Comparison of ENCODE assay signal across 19 cellular contexts in the genomic region with DNA sequence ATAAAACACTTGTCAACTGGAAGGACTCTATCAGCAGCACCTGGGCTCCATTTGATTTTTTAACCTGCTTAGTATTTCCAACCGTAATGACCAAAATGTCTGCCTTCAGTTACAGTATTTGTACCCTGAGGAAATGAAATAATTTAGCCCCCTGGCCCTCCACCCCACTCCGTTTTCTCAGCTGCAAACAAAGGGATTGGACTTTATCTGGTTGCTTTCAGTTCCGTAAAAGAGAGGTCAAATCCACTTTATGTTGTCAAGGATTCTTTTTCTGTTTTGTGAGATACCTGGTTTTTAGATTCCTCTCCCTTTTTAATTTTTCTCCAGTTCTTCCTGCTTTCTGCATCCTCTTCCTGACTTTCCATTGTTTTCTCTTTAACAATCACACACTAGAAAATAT.
DNase-seq lines count a peak whose midpoint lies in the region; ATAC-seq, FAIRE-seq and TF ChIP-seq lines count a peak whose summit lies in the region.
"Had no signal": no experiment of that assay in that cellular context is flagged by ENCODE, and none has a peak within 500 bp of the region (broad histone marks: within the 10 kb centered on the region; RNA-seq: fewer than 3 reads in every experiment).

No MANE protein-coding gene starts in this region.

- ATAC-seq in GM21447 (IDR thresholded peaks at IDR 0.05; ENCODE audit: unreplicated experiment) = no peak
- ATAC-seq: activated naive CD4-positive, alpha-beta T cell treated with anti-CD3 and anti-CD28 coated beads, Interleukin-2, amount 50 U/mL, for 72 hours; stimulated activated naive B cell treated with anti-CD40 and anti-IgM and Interleukin-4, amounts not matched to agents 10 μg/mL and 1 μg/mL and 100 μg/mL, for 72 hours had no signal

- POLR2A ChIA-PET in endothelial cell of umbilical vein (lab: Charles Lee) = no interaction called here

- H3K79me2 ChIP-seq in endothelial cell of umbilical vein (ENCODE audit: control insufficient read depth, insufficient read depth, low read length) = no peaks in the 10 kb centered on the region

- DNase-seq in NOMO-1 treated with DMSO at 0.1 percent for 48 hours (lab: John Stamatoyannopoulos, UW; ENCODE audit: unreplicated experiment) (peak; percentile 12), NOMO-1 treated with dmso at 0.1 percent for 144 hours (lab: John Stamatoyannopoulos, UW; ENCODE audit: unreplicated experiment) (no peak), endothelial cell of umbilical vein (ENCODE audit: low read depth, low spot score) (peak; percentile 58), osteocyte (ENCODE audit: extremely low spot score, unreplicated experiment) (no peak), substantia nigra (lab: John Stamatoyannopoulos, UW) (no peak)
- DNase-seq in activated CD4-positive, alpha-beta T cell treated with anti-CD3 and anti-CD28 coated beads for 48 hours = no peak
- DNase-seq in activated T-cell treated with anti-CD3 and anti-CD28 coated beads, Interleukin-2, amount 50 U/mL, for 1 hour = no peak
- DNase-seq: anterior cingulate cortex; dermis blood vessel endothelial cell; naive B cell; NCI-H1436; nucleus accumbens; SHP77; stimulated activated CD4-positive, alpha-beta T cell treated with anti-CD3 and anti-CD28 coated beads, Interleukin-4, amount 100 ng/mL, for 1 hour; stimulated activated naive B cell treated with anti-CD40 and anti-IgM and Interleukin-4, amounts not matched to agents 10 μg/mL and 1 μg/mL and 100 μg/mL, for 72 hours had no signal

- CTCF ChIA-PET in endothelial cell of umbilical vein (lab: Charles Lee) = interaction anchor here (1.7 kb wide), 1 partner anchor 66 kb away, joined by 4 read pairs; no protein-coding TSS in a partner anchor

- no peak overlapping the region for H2AFZ ChIP-seq in endothelial cell of umbilical vein (ENCODE audit: low read depth, low read length)

- no peak for FAIRE-seq in endothelial cell of umbilical vein (lab: Jason Lieb, UNC)
- FAIRE-seq: A204.1 had no signal

- peak overlapping the region; percentile 14 for H3K4me2 ChIP-seq in endothelial cell of umbilical vein (ENCODE audit: insufficient read depth, low read length)

- H3K4me1 ChIP-seq in endothelial cell of umbilical vein (ENCODE audit: control insufficient read depth, extremely low read depth, insufficient read depth, low read length) = peaks cover 74% of the 10 kb centered on the region

- no TSS peak for BruUV-seq in endothelial cell of umbilical vein (replicated peaks; lab: Mats Ljungman, UMichigan)

- H3K9me3 ChIP-seq in endothelial cell of umbilical vein (replicated peaks; ENCODE audit: control insufficient read depth, insufficient read depth, low read length) = no peaks in the 10 kb centered on the region
- H3K9me3 ChIP-seq: thoracic aorta had no signal

- H3K9me3 Mint-ChIP-seq in osteocyte (ENCODE audit: unreplicated experiment) = no peaks in the 10 kb centered on the region
- H3K9me3 Mint-ChIP-seq: stimulated activated naive B cell treated with anti-CD40 and anti-IgM and Interleukin-4, amounts not matched to agents 10 μg/mL and 1 μg/mL and 100 μg/mL, for 72 hours had no signal

- dilution Hi-C loops in endothelial cell of umbilical vein (cut with MboI; ENCODE audit: extremely low pct_ligation_motif_present, low sequenced_read_pairs) = no loop called here

- H3K27me3 Mint-ChIP-seq in osteocyte (ENCODE audit: unreplicated experiment) = no peaks in the 10 kb centered on the region
- H3K27me3 Mint-ChIP-seq: naive B cell; stimulated activated naive B cell treated with anti-CD40 and anti-IgM and Interleukin-4, amounts not matched to agents 10 μg/mL and 1 μg/mL and 100 μg/mL, for 72 hours had no signal

- peak overlapping the region; percentile 87 for H3K27ac Mint-ChIP-seq in osteocyte (ENCODE audit: unreplicated experiment)
- H3K27ac Mint-ChIP-seq: activated naive CD4-positive, alpha-beta T cell treated with anti-CD3 and anti-CD28 coated beads, Interleukin-2, amount 50 U/mL, for 72 hours; stimulated activated naive B cell treated with anti-CD40 and anti-IgM and Interleukin-4, amounts not matched to agents 10 μg/mL and 1 μg/mL and 100 μg/mL, for 72 hours had no signal

- H3K27ac ChIP-seq in endothelial cell of umbilical vein (ENCODE audit: insufficient read depth, low read depth, low read length) = no peak overlapping the region
- no peak overlapping the region for H3K27ac ChIP-seq in substantia nigra (ENCODE audit: low read depth, low read length, poor library complexity, severe bottlenecking)

- no peak for TF ChIP-seq CTCF in endothelial cell of umbilical vein (IDR thresholded peaks at IDR 0.05; ENCODE audit: extremely low read depth in 1 of 2, insufficient read depth in 1 of 2, low read depth in 1 of 2, low read length in 2 of 2)
- TF ChIP-seq CTCF in osteocyte (IDR thresholded peaks at IDR 0.05) = no peak

- no peak overlapping the region for H3K4me3 Mint-ChIP-seq in osteocyte (ENCODE audit: unreplicated experiment)
- H3K4me3 Mint-ChIP-seq: naive B cell; stimulated activated naive B cell treated with anti-CD40 and anti-IgM and Interleukin-4, amounts not matched to agents 10 μg/mL and 1 μg/mL and 100 μg/mL, for 72 hours had no signal

- H4K20me1 ChIP-seq in endothelial cell of umbilical vein (replicated peaks; ENCODE audit: control insufficient read depth, extremely low read depth, insufficient read depth, low read length) = no peaks in the 10 kb centered on the region

- H3K4me3 ChIP-seq in endothelial cell of umbilical vein (replicated peaks in 1 of 3; ENCODE audit: insufficient read depth in 1 of 3, low read depth in 1 of 3, low read length in 3 of 3) = no peak overlapping the region
- H3K4me3 ChIP-seq: thoracic aorta had no signal

- no peaks in the 10 kb centered on the region for H3K27me3 ChIP-seq in endothelial cell of umbilical vein (ENCODE audit: control insufficient read depth in 2 of 2, insufficient read depth in 2 of 2, low read length in 2 of 2)

- peaks cover 53% of the 10 kb centered on the region for H3K4me1 Mint-ChIP-seq in osteocyte (ENCODE audit: unreplicated experiment)

- no peak for TF ChIP-seq POLR2A in endothelial cell of umbilical vein (IDR thresholded peaks at IDR 0.05; ENCODE audit: low read depth, low read length)

- intact Hi-C loops in endothelial cell of umbilical vein (cut with micrococcal nuclease) = loop anchor here (2.0 to 5.0 kb wide), 4 partner anchors 24 to 121 kb away; no protein-coding TSS in a partner anchor

- no peaks in the 10 kb centered on the region for H3K36me3 ChIP-seq in endothelial cell of umbilical vein (ENCODE audit: control insufficient read depth in 2 of 2, extremely low read depth in 1 of 2, insufficient read depth in 2 of 2, low read length in 2 of 2)
- H3K36me3 ChIP-seq: thoracic aorta had no signal

- no peaks in the 10 kb centered on the region for H3K9me1 ChIP-seq in endothelial cell of umbilical vein (replicated peaks; ENCODE audit: control insufficient read depth, extremely low read depth, insufficient read depth, low read length)

- no peaks in the 10 kb centered on the region for H3K36me3 Mint-ChIP-seq in osteocyte (ENCODE audit: unreplicated experiment)
- H3K36me3 Mint-ChIP-seq: activated naive CD4-positive, alpha-beta T cell treated with anti-CD3 and anti-CD28 coated beads, Interleukin-2, amount 50 U/mL, for 72 hours; naive B cell; stimulated activated naive B cell treated with anti-CD40 and anti-IgM and Interleukin-4, amounts not matched to agents 10 μg/mL and 1 μg/mL and 100 μg/mL, for 72 hours had no signal

- no peak overlapping the region for H3K9ac ChIP-seq in endothelial cell of umbilical vein (replicated peaks; ENCODE audit: extremely low read depth, insufficient read depth, low read length)

TF ChIP-seq in endothelial cell of umbilical vein, 7 proteins besides CTCF, POLR2A, EP300 and RAD21:
- TF ChIP-seq POLR2AphosphoS5 (IDR thresholded peaks at IDR 0.05; ENCODE audit: insufficient read depth, low read depth, low read length) (no peak), JUN (IDR thresholded peaks at IDR 0.05; ENCODE audit: borderline replicate concordance, insufficient read depth, insufficient read length, low read depth) (no peak), GATA2 (IDR thresholded peaks at IDR 0.05; ENCODE audit: insufficient read depth, insufficient read length, low read depth, low read length) (no peak), FOS (IDR thresholded peaks at IDR 0.05; ENCODE audit: borderline replicate concordance, insufficient read depth, low read length) (no peak)
- TF ChIP-seq, protein P1, sequence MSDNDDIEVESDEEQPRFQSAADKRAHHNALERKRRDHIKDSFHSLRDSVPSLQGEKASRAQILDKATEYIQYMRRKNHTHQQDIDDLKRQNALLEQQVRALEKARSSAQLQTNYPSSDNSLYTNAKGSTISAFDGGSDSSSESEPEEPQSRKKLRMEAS (IDR thresholded peaks at IDR 0.05; ENCODE audit: insufficient read depth, insufficient read length) = no peak

Comparison
In these comparisons a context has a peak if more than half of its experiments do, and no peak if none do; other contexts are left out.
1. DNase-seq: peak in NOMO-1 treated with DMSO at 0.1 percent for 48 hours (single experiment) and endothelial cell of umbilical vein (single experiment); none in NOMO-1 treated with dmso at 0.1 percent for 144 hours (single experiment), osteocyte (single experiment), activated CD4-positive, alpha-beta T cell treated with anti-CD3 and anti-CD28 coated beads for 48 hours (single experiment), activated T-cell treated with anti-CD3 and anti-CD28 coated beads, Interleukin-2, amount 50 U/mL, for 1 hour (single experiment) and substantia nigra (0 of 49).